ENCODE assay signal across 19 cellular contexts in genomic region chr17:70552982-70553334, GRCh38.
"Had no signal": no experiment of that assay in that cellular context is flagged by ENCODE, and none has a peak within 500 bp of the region (broad histone marks: within the 10 kb centered on the region; RNA-seq: fewer than 3 reads in every experiment).

No MANE protein-coding gene starts in this region.

- DNase-seq: activated CD4-positive, alpha-beta T cell treated with anti-CD3 and anti-CD28 coated beads, Interleukin-2, amount 50 U/mL, for 48 hours; activated CD8-positive, alpha-beta memory T cell treated with anti-CD3 and anti-CD28 coated beads, Interleukin-2, amount 50 U/mL, for 48 hours; activated naive CD4-positive, alpha-beta T cell; activated naive CD8-positive, alpha-beta T cell treated with anti-CD3 and anti-CD28 coated beads for 36 hours; activated T-cell treated with anti-CD3 and anti-CD28 coated beads, Interleukin-2, amount 50 U/mL, for 4 hours; cerebellar nuclear complex; cortex of kidney; kidney; left lung; pancreas; spleen; stimulated activated CD4-positive, alpha-beta T cell treated with anti-CD3 and anti-CD28 coated beads, Interleukin-4, amount 100 ng/mL, for 1 hour; upper lobe of left lung had no signal

- H3K9me3 Mint-ChIP-seq: activated naive CD8-positive, alpha-beta T cell treated with anti-CD3 and anti-CD28 coated beads for 36 hours; activated T-cell treated with anti-CD3 and anti-CD28 coated beads, Interleukin-2, amount 50 U/mL, for 4 hours; activated T-helper 2 cell treated with anti-CD3 and anti-CD28 coated beads, Interferon-gamma antibody, Interleukin-2, Interleukin-4, amounts not matched to agents 10 μg/mL and 5 μg/mL and 100 μg/mL, durations not matched to agents 14 hours and 24 hours and 36 hours; T-helper 1 cell treated with Interleukin-12 subunit alpha and Interleukin-12 subunit beta and Interleukin-4 antibody, amounts not matched to agents 30 μg/mL and 1 μg/mL, for 36 hours had no signal

- H3K4me3 ChIP-seq: breast epithelium, left lung, pancreas, spleen, upper lobe of left lung had no signal

- H3K4me3 Mint-ChIP-seq: activated naive CD8-positive, alpha-beta T cell treated with anti-CD3 and anti-CD28 coated beads for 36 hours; activated T-cell treated with anti-CD3 and anti-CD28 coated beads, Interleukin-2, amount 50 U/mL, for 4 hours; natural killer cell treated with Interleukin-12 subunit alpha and Interleukin-12 subunit beta and Interleukin-15 and Interleukin-18, amount 100 ng/mL, for 72 hours; T-helper 1 cell treated with Interleukin-12 subunit alpha and Interleukin-12 subunit beta and Interleukin-4 antibody, amounts not matched to agents 30 μg/mL and 1 μg/mL, for 36 hours; WTC11 had no signal

- H3K4me1 ChIP-seq: breast epithelium, left lung, pancreas had no signal

- H3K27ac Mint-ChIP-seq: activated naive CD8-positive, alpha-beta T cell treated with anti-CD3 and anti-CD28 coated beads for 36 hours; activated T-helper 2 cell treated with anti-CD3 and anti-CD28 coated beads, Interferon-gamma antibody, Interleukin-2, Interleukin-4, amounts not matched to agents 10 μg/mL and 5 μg/mL and 100 μg/mL, durations not matched to agents 14 hours and 24 hours and 36 hours; natural killer cell treated with Interleukin-12 subunit alpha and Interleukin-12 subunit beta and Interleukin-15 and Interleukin-18, amount 100 ng/mL, for 72 hours; T-helper 1 cell treated with Interleukin-12 subunit alpha and Interleukin-12 subunit beta and Interleukin-4 antibody, amounts not matched to agents 30 μg/mL and 1 μg/mL, for 36 hours; WTC11 had no signal

- H3K27me3 Mint-ChIP-seq: activated naive CD8-positive, alpha-beta T cell treated with anti-CD3 and anti-CD28 coated beads for 36 hours; natural killer cell treated with Interleukin-12 subunit alpha and Interleukin-12 subunit beta and Interleukin-15 and Interleukin-18, amount 100 ng/mL, for 72 hours had no signal

- H3K9me3 ChIP-seq: breast epithelium, heart right ventricle, left lung, pancreas, spleen, upper lobe of left lung had no signal

- H3K27me3 ChIP-seq: breast epithelium, heart right ventricle, left lung, pancreas, spleen, upper lobe of left lung had no signal

- H3K4me1 Mint-ChIP-seq: activated naive CD8-positive, alpha-beta T cell treated with anti-CD3 and anti-CD28 coated beads for 36 hours had no signal

- H3K27ac ChIP-seq: breast epithelium, left lung, pancreas, spleen, upper lobe of left lung had no signal

- H3K36me3 Mint-ChIP-seq: activated naive CD8-positive, alpha-beta T cell treated with anti-CD3 and anti-CD28 coated beads for 36 hours; natural killer cell treated with Interleukin-12 subunit alpha and Interleukin-12 subunit beta and Interleukin-15 and Interleukin-18, amount 100 ng/mL, for 72 hours had no signal

- H3K36me3 ChIP-seq: breast epithelium, heart right ventricle, left lung, pancreas, spleen, upper lobe of left lung had no signal

- ATAC-seq: activated T-cell treated with anti-CD3 and anti-CD28 coated beads, Interleukin-2, amount 50 U/mL, for 4 hours; natural killer cell treated with Interleukin-12 subunit alpha and Interleukin-12 subunit beta and Interleukin-15 and Interleukin-18, amount 100 ng/mL, for 72 hours had no signal
